In genomic region chr10:110068780-110069179, GRCh38 we compare ENCODE assay signal across 12 cellular contexts.
DNase-seq lines count a peak whose midpoint lies in the region; ATAC-seq and TF ChIP-seq lines count a peak whose summit lies in the region.
"Had no signal": no experiment of that assay in that cellular context is flagged by ENCODE, and none has a peak within 500 bp of the region (broad histone marks: within the 10 kb centered on the region; RNA-seq: fewer than 3 reads in every experiment).

No MANE protein-coding gene starts in this region.

- H3K27ac Mint-ChIP-seq in activated T-cell treated with anti-CD3 and anti-CD28 coated beads, Interleukin-2, amount 50 U/mL, for 72 hours, result peak overlapping the region; percentile 85

- peak overlapping the region; percentile 99 for H3K4me2 ChIP-seq in SU-DHL-6 (ENCODE audit: low read depth, low read length, poor library complexity, severe bottlenecking)

- H2AFZ ChIP-seq in SU-DHL-6 (ENCODE audit: low read depth, low read length, severe bottlenecking), result no peak overlapping the region

- H3K4me1 Mint-ChIP-seq in activated T-cell treated with anti-CD3 and anti-CD28 coated beads, Interleukin-2, amount 50 U/mL, for 72 hours (ENCODE audit: low read depth), result peaks cover 99% of the 10 kb centered on the region

- H3K4me3 Mint-ChIP-seq in activated T-cell treated with anti-CD3 and anti-CD28 coated beads, Interleukin-2, amount 50 U/mL, for 72 hours, result peak overlapping the region; percentile 73

- no peaks in the 10 kb centered on the region for H3K9me2 ChIP-seq in SU-DHL-6 (replicated peaks; ENCODE audit: insufficient read depth, low read length)

- TF ChIP-seq EP300 in esophagus muscularis mucosa (IDR thresholded peaks at IDR 0.05) (no peak), suprapubic skin (IDR thresholded peaks at IDR 0.05) (no peak)

- no peaks in the 10 kb centered on the region for H3K27me3 Mint-ChIP-seq in activated T-cell treated with anti-CD3 and anti-CD28 coated beads, Interleukin-2, amount 50 U/mL, for 72 hours (ENCODE audit: low read depth)
- H3K27me3 Mint-ChIP-seq: type B pancreatic cell had no signal

- no peaks in the 10 kb centered on the region for H3K9me3 Mint-ChIP-seq in activated T-cell treated with anti-CD3 and anti-CD28 coated beads, Interleukin-2, amount 50 U/mL, for 72 hours
- H3K9me3 Mint-ChIP-seq: type B pancreatic cell had no signal

- WGBS in esophagus muscularis mucosa, result 80% methylated on average over 7 of the region's 7 CpGs
- WGBS in suprapubic skin, result 75% methylated on average over 7 of the region's 7 CpGs

- ATAC-seq in activated T-cell treated with anti-CD3 and anti-CD28 coated beads, Interleukin-2, amount 50 U/mL, for 72 hours (replicated peaks in 1 of 2), result no peak
- no peak for ATAC-seq in HG03442 (IDR thresholded peaks at IDR 0.05; ENCODE audit: unreplicated experiment)
- no peak for ATAC-seq in GM21390 (IDR thresholded peaks at IDR 0.05; ENCODE audit: unreplicated experiment)

- no peaks in the 10 kb centered on the region for H3K9me3 ChIP-seq in SU-DHL-6 (ENCODE audit: insufficient read depth, low read length)
- no peaks in the 10 kb centered on the region for H3K9me3 ChIP-seq in esophagus muscularis mucosa
- H3K9me3 ChIP-seq in suprapubic skin, result no peaks in the 10 kb centered on the region

- no peak for TF ChIP-seq CTCF in SU-DHL-6 (IDR thresholded peaks at IDR 0.05; ENCODE audit: insufficient read depth, low read length, poor library complexity, severe bottlenecking)
- no peak for TF ChIP-seq CTCF in esophagus muscularis mucosa (IDR thresholded peaks at IDR 0.05)
- TF ChIP-seq CTCF in suprapubic skin (IDR thresholded peaks at IDR 0.05), result no peak

- H3K79me2 ChIP-seq in SU-DHL-6 (ENCODE audit: insufficient read depth, low read length), result peaks cover 84% of the 10 kb centered on the region

- H3K36me3 ChIP-seq in SU-DHL-6 (ENCODE audit: low read length) (no peaks in the 10 kb centered on the region), esophagus muscularis mucosa (no peaks in the 10 kb centered on the region), suprapubic skin (no peaks in the 10 kb centered on the region)

- peak overlapping the region; percentile 55 for H3K9ac ChIP-seq in SU-DHL-6 (ENCODE audit: low read length)

- H3K27me3 ChIP-seq in SU-DHL-6 (ENCODE audit: low read length) (no peaks in the 10 kb centered on the region), esophagus muscularis mucosa (no peaks in the 10 kb centered on the region), suprapubic skin (no peaks in the 10 kb centered on the region)

- peak overlapping the region; percentile 33 for H3K4me3 ChIP-seq in SU-DHL-6 (ENCODE audit: insufficient read depth, low read length, poor library complexity, severe bottlenecking)
- H3K4me3 ChIP-seq in esophagus muscularis mucosa, result no peak overlapping the region
- no peak overlapping the region for H3K4me3 ChIP-seq in suprapubic skin

- H4K20me1 ChIP-seq in SU-DHL-6 (ENCODE audit: low read depth, low read length), result no peaks in the 10 kb centered on the region

- peaks cover 81% of the 10 kb centered on the region for H3F3A ChIP-seq in SU-DHL-6 (ENCODE audit: insufficient read depth)

- peaks cover 0 to 2% of the 10 kb centered on the region in 2 donors for H3K36me3 Mint-ChIP-seq in activated T-cell treated with anti-CD3 and anti-CD28 coated beads, Interleukin-2, amount 50 U/mL, for 72 hours (ENCODE audit: insufficient read depth in 2 of 2)

- peaks cover 39 to 51% (median 47%) of the 10 kb centered on the region in 4 donors for H3K4me1 ChIP-seq in esophagus muscularis mucosa
- peaks cover 40% of the 10 kb centered on the region for H3K4me1 ChIP-seq in suprapubic skin

- no peak for TF ChIP-seq POLR2A in esophagus muscularis mucosa (IDR thresholded peaks at IDR 0.05; ENCODE audit: low read depth)
- TF ChIP-seq POLR2A in suprapubic skin (IDR thresholded peaks at IDR 0.05), result no peak

- peak overlapping the region; percentile 96 for H3K27ac ChIP-seq in SU-DHL-6 (ENCODE audit: low read depth, low read length)
- peak overlapping the region in 3 of 4 donors; percentile 37 to 46 (median 40) for H3K27ac ChIP-seq in esophagus muscularis mucosa (replicated peaks in 1 of 4)
- peak overlapping the region; percentile 62 for H3K27ac ChIP-seq in suprapubic skin

- intact Hi-C loops in esophagus muscularis mucosa (cut with DNase I), result no loop called here

- no peak for DNase-seq in activated T-cell treated with anti-CD3 and anti-CD28 coated beads, Interleukin-2, amount 50 U/mL, for 72 hours
- DNase-seq in activated T-cell treated with anti-CD3 and anti-CD28 coated beads, Interleukin-2, amount 50 U/mL, for 1 hour, result no peak
- DNase-seq in esophagus muscularis mucosa (ENCODE audit: extremely low spot score) (no peak), suprapubic skin (ENCODE audit: low spot score in 2 of 2) (no peak), ureter (ENCODE audit: low spot score) (no peak)
- DNase-seq: ACHN, DMS53, NCI-H446 had no signal

Comparison
In these comparisons a context has a peak if more than half of its experiments do, and no peak if none do; other contexts are left out.
1. H3K27ac ChIP-seq: peak in every context shown above with its lines; median percentile 96 in SU-DHL-6; 62 in suprapubic skin; 40 in esophagus muscularis mucosa.